ENCODE assay signal across 8 cellular contexts in genomic region chr1:21325731-21326387, GRCh38. TPM values are rescaled to one million over a fixed set of nuclear protein-coding genes. Genes with fewer than 3 reads are reported as not detected.
A peak's percentile ranks its signal among the peaks of the same experiment; 100 is the strongest.
DNase-seq lines count a peak whose midpoint lies in the region; ATAC-seq, FAIRE-seq and TF ChIP-seq lines count a peak whose summit lies in the region.

No MANE protein-coding gene starts in this region.

- H3K27ac ChIP-seq in urinary bladder (ENCODE audit: low read depth): peak overlapping the region; percentile 82

- H3K27ac Mint-ChIP-seq in activated T-cell treated with anti-CD3 and anti-CD28 coated beads, Interleukin-2, amount 50 U/mL, for 72 hours: peak overlapping the region; percentile 99
- H3K27ac Mint-ChIP-seq in dendritic cell treated with granulocyte-macrophage colony-stimulating factor and Interleukin-4, amounts not matched to agents 40 ng/mL and 50 ng/mL, for 4 days: peak overlapping the region; percentile 22
- H3K27ac Mint-ChIP-seq in natural killer cell: peak overlapping the region; percentile 74 to 88

- no peaks in the 10 kb centered on the region for H3K9me3 Mint-ChIP-seq in activated T-cell treated with anti-CD3 and anti-CD28 coated beads, Interleukin-2, amount 50 U/mL, for 72 hours
- H3K9me3 Mint-ChIP-seq in dendritic cell treated with granulocyte-macrophage colony-stimulating factor and Interleukin-4, amounts not matched to agents 40 ng/mL and 50 ng/mL, for 4 days: no peaks in the 10 kb centered on the region
- no peaks in the 10 kb centered on the region for H3K9me3 Mint-ChIP-seq in natural killer cell

- TF ChIP-seq CTCF in natural killer cell (IDR thresholded peaks at IDR 0.05) (no peak), D721Med (IDR thresholded peaks at IDR 0.05; ENCODE audit: insufficient read depth, missing control alignments) (no peak)

- H3K4me3 Mint-ChIP-seq in activated T-cell treated with anti-CD3 and anti-CD28 coated beads, Interleukin-2, amount 50 U/mL, for 72 hours: peak overlapping the region; percentile 82 to 95
- no peak overlapping the region for H3K4me3 Mint-ChIP-seq in dendritic cell treated with granulocyte-macrophage colony-stimulating factor and Interleukin-4, amounts not matched to agents 40 ng/mL and 50 ng/mL, for 4 days
- no peak overlapping the region for H3K4me3 Mint-ChIP-seq in natural killer cell

- DNase-seq in activated T-cell treated with anti-CD3 and anti-CD28 coated beads, Interleukin-2, amount 50 U/mL, for 72 hours: no peak
- no peak for DNase-seq in activated T-cell treated with anti-CD3 and anti-CD28 coated beads for 4 hours
- no peak for DNase-seq in natural killer cell
- no peak for DNase-seq in SK-N-DZ (ENCODE audit: low spot score)
- no peak for DNase-seq in D721Med (ENCODE audit: insufficient read length, low spot score)
- no peak for DNase-seq in NOMO-1 treated with dmso at 0.1 percent for 144 hours (lab: John Stamatoyannopoulos, UW; ENCODE audit: unreplicated experiment)

- no peak for FAIRE-seq in D721Med (lab: Jason Lieb, UNC)

- peaks cover 88% of the 10 kb centered on the region for H3K4me1 Mint-ChIP-seq in activated T-cell treated with anti-CD3 and anti-CD28 coated beads, Interleukin-2, amount 50 U/mL, for 72 hours (ENCODE audit: low read depth)
- H3K4me1 Mint-ChIP-seq in dendritic cell treated with granulocyte-macrophage colony-stimulating factor and Interleukin-4, amounts not matched to agents 40 ng/mL and 50 ng/mL, for 4 days (ENCODE audit: low read depth): peaks cover 62% of the 10 kb centered on the region
- H3K4me1 Mint-ChIP-seq in natural killer cell: peaks cover 42 to 75% of the 10 kb centered on the region in 2 donors

- H3K36me3 ChIP-seq in urinary bladder (ENCODE audit: insufficient read depth): no peaks in the 10 kb centered on the region

- H3K4me3 ChIP-seq in urinary bladder (ENCODE audit: low read depth, low read length): no peak overlapping the region

- H3K36me3 Mint-ChIP-seq in activated T-cell treated with anti-CD3 and anti-CD28 coated beads, Interleukin-2, amount 50 U/mL, for 72 hours (ENCODE audit: insufficient read depth in 2 of 2): peaks cover 7 to 10% of the 10 kb centered on the region in 2 donors
- no peaks in the 10 kb centered on the region for H3K36me3 Mint-ChIP-seq in dendritic cell treated with granulocyte-macrophage colony-stimulating factor and Interleukin-4, amounts not matched to agents 40 ng/mL and 50 ng/mL, for 4 days (ENCODE audit: low read depth)
- H3K36me3 Mint-ChIP-seq in natural killer cell: no peaks in the 10 kb centered on the region

- peaks cover 7% of the 10 kb centered on the region for H3K4me1 ChIP-seq in urinary bladder (ENCODE audit: insufficient read depth)

- intact Hi-C loops in dendritic cell treated with granulocyte-macrophage colony-stimulating factor and Interleukin-4, amounts not matched to agents 40 ng/mL and 50 ng/mL, for 4 days (cut with micrococcal nuclease): no loop called here
- intact Hi-C loops in natural killer cell (cut with micrococcal nuclease): no loop called here

- 75% methylated on average over 19 of the region's 19 CpGs for WGBS in urinary bladder

- no peak for ATAC-seq in activated T-cell treated with anti-CD3 and anti-CD28 coated beads, Interleukin-2, amount 50 U/mL, for 72 hours (replicated peaks in 1 of 2)
- no peak for ATAC-seq in natural killer cell

- H3K27me3 Mint-ChIP-seq in activated T-cell treated with anti-CD3 and anti-CD28 coated beads, Interleukin-2, amount 50 U/mL, for 72 hours (ENCODE audit: low read depth): no peaks in the 10 kb centered on the region
- H3K27me3 Mint-ChIP-seq in dendritic cell treated with granulocyte-macrophage colony-stimulating factor and Interleukin-4, amounts not matched to agents 40 ng/mL and 50 ng/mL, for 4 days: peaks cover 47% of the 10 kb centered on the region
- no peaks in the 10 kb centered on the region for H3K27me3 Mint-ChIP-seq in natural killer cell (ENCODE audit: low read depth in 2 of 2)

RNA-seq across cellular contexts. Expression of gene ECE1, which starts 35.6 kb away (rescaled TPM):
- total RNA-seq in activated T-cell treated with anti-CD3 and anti-CD28 coated beads, Interleukin-2, amount 50 U/mL, for 72 hours: 100 to 1,000 TPM; 159 to 193 TPM
- total RNA-seq in natural killer cell (10 to 100 TPM; 47.2 to 70.1 (median 50.7) TPM), urinary bladder (32.5 TPM)
- polyA plus RNA-seq in urinary bladder: 121 TPM
- 17.4 and 17.5 TPM in 2 replicates for polyA plus RNA-seq in SK-N-DZ (2014; cell fraction: cytosol; rRNA removed)
- polyA plus RNA-seq in SK-N-DZ (2014; cell fraction: nucleus; rRNA removed): 6.6 and 9.1 TPM in 2 replicates

Comparison
In these comparisons a context has a peak if more than half of its experiments do, and no peak if none do; other contexts are left out.
1. H3K27ac Mint-ChIP-seq: peak in every context shown above with its lines; median percentile 99 in activated T-cell treated with anti-CD3 and anti-CD28 coated beads, Interleukin-2, amount 50 U/mL, for 72 hours; 81 in natural killer cell; 22 in dendritic cell treated with granulocyte-macrophage colony-stimulating factor and Interleukin-4, amounts not matched to agents 40 ng/mL and 50 ng/mL, for 4 days.
2. H3K4me3 Mint-ChIP-seq: peak in activated T-cell treated with anti-CD3 and anti-CD28 coated beads, Interleukin-2, amount 50 U/mL, for 72 hours (2 of 2); none in dendritic cell treated with granulocyte-macrophage colony-stimulating factor and Interleukin-4, amounts not matched to agents 40 ng/mL and 50 ng/mL, for 4 days (single experiment) and natural killer cell (single experiment).